Comparison of ENCODE assay signal across 7 cellular contexts in the genomic region with DNA sequence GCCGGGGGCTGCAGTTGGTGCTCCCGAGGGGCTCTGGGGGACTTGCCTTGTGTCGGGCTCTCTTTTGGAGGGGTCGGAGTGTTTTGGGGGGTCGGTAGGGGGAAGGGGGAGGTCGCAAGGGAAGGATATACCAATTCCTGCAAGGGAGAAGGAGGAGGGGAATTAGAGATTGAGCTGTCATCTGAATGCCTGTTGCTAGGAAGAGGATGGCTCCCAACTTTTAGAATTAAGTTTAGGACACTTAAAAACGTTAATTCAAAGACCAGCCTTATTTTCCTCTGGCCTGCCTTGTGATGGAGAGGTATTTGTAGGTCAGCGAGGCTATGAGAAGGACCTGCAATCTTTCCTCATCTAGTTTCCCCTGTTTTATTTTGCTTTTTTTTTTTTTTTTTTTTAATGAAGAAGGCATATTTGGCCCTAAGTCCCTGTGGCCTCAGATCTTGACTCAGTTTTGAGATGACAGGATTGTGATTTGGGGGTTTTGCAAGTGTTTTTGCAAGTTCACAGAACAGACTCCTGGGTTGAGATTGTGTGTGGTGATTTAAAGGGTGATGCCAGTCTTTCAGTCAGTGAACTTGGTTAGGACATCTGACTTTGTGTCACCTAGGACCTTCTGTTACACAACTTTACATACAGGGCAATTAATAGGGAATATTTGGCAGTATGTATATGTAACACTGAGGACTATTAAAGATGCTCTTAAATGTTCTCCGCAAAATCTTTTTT. TPM values are rescaled to one million over a fixed set of nuclear protein-coding genes. Genes with fewer than 3 reads are reported as not detected.
A peak's percentile ranks its signal among the peaks of the same experiment; 100 is the strongest.
DNase-seq lines count a peak whose midpoint lies in the region; ATAC-seq, FAIRE-seq and TF ChIP-seq lines count a peak whose summit lies in the region.

No MANE protein-coding gene starts in this region.

- peaks cover 5% of the 10 kb centered on the region for H3K36me3 ChIP-seq in RWPE2 (ENCODE audit: low read depth)

- H3K4me3 Mint-ChIP-seq in neural crest cell: peak overlapping the region; percentile 97

- FAIRE-seq in GM19239 (lab: Jason Lieb, UNC): peak; percentile 67

- H3K36me3 Mint-ChIP-seq in neural crest cell (ENCODE audit: low read depth): peaks cover 10% of the 10 kb centered on the region

- H3K27ac Mint-ChIP-seq in neural crest cell (ENCODE audit: unreplicated experiment): peak overlapping the region; percentile 97

- no peak for ATAC-seq in RWPE2 (ENCODE audit: low read depth)

- DNase-seq in GM19239 (ENCODE audit: insufficient read length, low spot score): no peak
- DNase-seq in RWPE2 (ENCODE audit: low spot score): no peak
- DNase-seq in epithelial cell of prostate (ENCODE audit: low read depth, low spot score): no peak
- DNase-seq in neural crest cell (ENCODE audit: low read depth, low spot score): no peak
- DNase-seq in kidney glomerular epithelial cell (lab: John Stamatoyannopoulos, UW): no peak
- DNase-seq in LoVo (ENCODE audit: low spot score): no peak
- DNase-seq in activated CD4-positive, alpha-beta T cell treated with anti-CD3 and anti-CD28 coated beads for 48 hours: no peak

- peaks cover 78% of the 10 kb centered on the region for H3K4me1 Mint-ChIP-seq in neural crest cell

- peaks cover 9% of the 10 kb centered on the region for H3K9me3 Mint-ChIP-seq in neural crest cell

- H3K4me1 ChIP-seq in RWPE2 (ENCODE audit: insufficient read depth, poor library complexity, severe bottlenecking): peaks cover 9% of the 10 kb centered on the region

- H3K4me3 ChIP-seq in RWPE2 (ENCODE audit: severe bottlenecking): peak overlapping the region; percentile 54

- TF ChIP-seq CTCF in RWPE2 (IDR thresholded peaks at IDR 0.05; ENCODE audit: poor library complexity, severe bottlenecking) (no peak), neural crest cell (conservative IDR thresholded peaks at IDR 0.05) (no peak)

- no peaks in the 10 kb centered on the region for H3K9me3 ChIP-seq in RWPE2 (ENCODE audit: severe bottlenecking)

- H3K27ac ChIP-seq in RWPE2 (ENCODE audit: poor library complexity, severe bottlenecking) (peak overlapping the region; percentile 64), epithelial cell of prostate (peak overlapping the region; percentile 61)

- no peaks in the 10 kb centered on the region for H3K27me3 ChIP-seq in RWPE2 (ENCODE audit: insufficient read depth, poor library complexity, severe bottlenecking)

- H3K27me3 Mint-ChIP-seq in neural crest cell (ENCODE audit: low read depth): no peaks in the 10 kb centered on the region

RNA-seq across cellular contexts. Expression of a gene that starts 0.7 kb away (rescaled TPM):
- 39.5 and 42.7 TPM in 2 replicates for total RNA-seq in neural crest cell
